9 cellular contexts compared by ENCODE assay signal in genomic region chr21:31446206-31446900, GRCh38.
A peak's percentile ranks its signal among the peaks of the same experiment; 100 is the strongest.
DNase-seq lines count a peak whose midpoint lies in the region; ATAC-seq, FAIRE-seq and TF ChIP-seq lines count a peak whose summit lies in the region.
"Had no signal": no experiment of that assay in that cellular context is flagged by ENCODE, and none has a peak within 500 bp of the region (broad histone marks: within the 10 kb centered on the region; RNA-seq: fewer than 3 reads in every experiment).

No MANE protein-coding gene starts in this region.

- no TSS peak for BruUV-seq in GM12878 (replicated peaks; lab: Mats Ljungman, UMichigan)

- peak; percentile 31 for FAIRE-seq in GM12878 (lab: Jason Lieb, UNC)

- TF ChIP-seq RAD21 in GM12878 (IDR thresholded peaks at IDR 0.05; ENCODE audit: insufficient read depth, low read depth, low read length) = no peak

- SMC1A ChIA-PET in GM12878 (lab: Charles Lee; ENCODE audit: uncharacterized antibody, unreplicated experiment) = interaction anchor here (0.7 to 1.6 kb wide), 4 partner anchors 21 to 61 kb away, joined by 3 to 5 read pairs (median 4); no protein-coding TSS in a partner anchor

- WGBS in GM12878 (ENCODE audit: insufficient coverage, insufficient replicate concordance, low lambda C conversion rate, missing lambda C conversion rate) = 7% methylated on average over 8 of the region's 8 CpGs

- no peak overlapping the region for H3K27ac ChIP-seq in GM12878 (ENCODE audit: control insufficient read depth, insufficient read depth)
- H3K27ac ChIP-seq: HL-60 had no signal

- CTCF ChIA-PET in GM12878 (lab: Yijun Ruan, JAX) = interaction anchor here (0.7 to 1.3 kb wide), 4 partner anchors 13 to 113 kb away, joined by 3 to 4 read pairs (median 4); no protein-coding TSS in a partner anchor

- H3K4me2 ChIP-seq in GM12878 (ENCODE audit: control insufficient read depth, insufficient read depth) = no peak overlapping the region

- H3K4me1 ChIP-seq in GM12878 (ENCODE audit: control insufficient read depth, insufficient read depth, low read length) = no peaks in the 10 kb centered on the region

- H3K9ac ChIP-seq in GM12878 (ENCODE audit: control insufficient read depth, insufficient read depth, low read length) = no peak overlapping the region

- peak; percentile 6 for DNase-seq in stimulated activated CD4-positive, alpha-beta T cell treated with anti-CD3 and anti-CD28 coated beads, Interleukin-2, amount 100 ng/mL, for 4 hours (ENCODE audit: low read depth)
- DNase-seq in stimulated activated CD4-positive, alpha-beta T cell treated with anti-CD3 and anti-CD28 coated beads, Interleukin-2, amount 100 ng/mL, for 48 hours = no peak
- DNase-seq in T-helper 9 cell (peak; percentile 2), GM12878 (ENCODE audit: low read depth, low spot score) (no peak), SHP77 (lab: John Stamatoyannopoulos, UW) (no peak), NCI-H128 (lab: John Stamatoyannopoulos, UW; ENCODE audit: unreplicated experiment) (no peak), NCI-H345 (lab: John Stamatoyannopoulos, UW) (no peak)

- H3K36me3 ChIP-seq in GM12878 (ENCODE audit: control insufficient read depth in 2 of 2, insufficient read depth in 2 of 2, low read length in 1 of 2) = no peaks in the 10 kb centered on the region

- no peak overlapping the region for H2AFZ ChIP-seq in GM12878 (ENCODE audit: control insufficient read depth, low read depth, low read length)

- no peak for TF ChIP-seq POLR2A in GM12878 (IDR thresholded peaks at IDR 0.05; ENCODE audit: low read depth, low read length)

- no peak for TF ChIP-seq EP300 in GM12878 (IDR thresholded peaks at IDR 0.05; ENCODE audit: borderline replicate concordance in 1 of 2, control insufficient read depth in 1 of 2, low read depth in 2 of 2, low read length in 2 of 2)

- H3K9me3 ChIP-seq in GM12878 (replicated peaks; ENCODE audit: control insufficient read depth, insufficient read depth, low read length) = no peaks in the 10 kb centered on the region; the same call in 2 of the 3 replicates

- H3K4me3 ChIP-seq in GM12878 = no peak overlapping the region

- no peaks in the 10 kb centered on the region for H4K20me1 ChIP-seq in GM12878 (ENCODE audit: control insufficient read depth, insufficient read depth)

- H3K79me2 ChIP-seq in GM12878 (ENCODE audit: control insufficient read depth, insufficient read depth, low read length) = no peaks in the 10 kb centered on the region

- POLR2A ChIA-PET in GM12878 (lab: Charles Lee) = interaction anchor here (0.6 kb wide), 1 partner anchor 86 kb away, joined by 3 read pairs; no protein-coding TSS in a partner anchor

- intact Hi-C loops in GM12878 (cut with micrococcal nuclease; ENCODE audit: unreplicated experiment) = no loop called here

- ATAC-seq in GM12878 = peak; percentile 91
- ATAC-seq in GM21360 (IDR thresholded peaks at IDR 0.05; ENCODE audit: unreplicated experiment) = no peak

- no peaks in the 10 kb centered on the region for H3K27me3 ChIP-seq in GM12878 (replicated peaks in 1 of 2; ENCODE audit: control insufficient read depth in 2 of 2, insufficient read depth in 2 of 2, low read length in 1 of 2)

- in situ Hi-C loops in GM12878 (cut with MboI) = no loop called here

- TF ChIP-seq CTCF in GM12878 (IDR thresholded peaks at IDR 0.05 in 2 of 3, conservative IDR thresholded peaks at IDR 0.05 in 1 of 3; ENCODE audit: control insufficient read depth in 2 of 3, extremely low read depth in 1 of 3, insufficient read depth in 1 of 3, low read depth in 3 of 3, low read length in 3 of 3) = no peak

- RAD21 ChIA-PET in GM12878 (lab: Charles Lee; ENCODE audit: unreplicated experiment) = interaction anchor here (1.1 to 1.6 kb wide), 2 partner anchors 9 to 120 kb away, joined by 3 read pairs; no protein-coding TSS in a partner anchor

TF ChIP-seq in GM12878, 131 proteins besides CTCF, POLR2A, EP300 and RAD21:
- TF ChIP-seq MYC (IDR thresholded peaks at IDR 0.05; ENCODE audit: insufficient read depth, insufficient read length, insufficient replicate concordance, low read length, severe bottlenecking) = no peak
- 0 out of 2 replicates have a peak, but pooled peaks have one; percentile 23 for TF ChIP-seq MLLT1 (IDR thresholded peaks at IDR 0.05)
- TF ChIP-seq PKNOX1 (IDR thresholded peaks at IDR 0.05) = 0 out of 2 replicates have a peak, but pooled peaks have one; percentile 30
- TF ChIP-seq ZNF687 (IDR thresholded peaks at IDR 0.05) = 0 out of 2 replicates have a peak, but pooled peaks have one; percentile 9

Comparison
In these comparisons a context has a peak if more than half of its experiments do, and no peak if none do; other contexts are left out.
1. DNase-seq: peak in stimulated activated CD4-positive, alpha-beta T cell treated with anti-CD3 and anti-CD28 coated beads, Interleukin-2, amount 100 ng/mL, for 4 hours (single experiment) and T-helper 9 cell (single experiment); none in stimulated activated CD4-positive, alpha-beta T cell treated with anti-CD3 and anti-CD28 coated beads, Interleukin-2, amount 100 ng/mL, for 48 hours (0 of 2), GM12878 (single experiment), SHP77 (0 of 2), NCI-H128 (single experiment) and NCI-H345 (single experiment).